20 cellular contexts compared by ENCODE assay signal in the genomic region with DNA sequence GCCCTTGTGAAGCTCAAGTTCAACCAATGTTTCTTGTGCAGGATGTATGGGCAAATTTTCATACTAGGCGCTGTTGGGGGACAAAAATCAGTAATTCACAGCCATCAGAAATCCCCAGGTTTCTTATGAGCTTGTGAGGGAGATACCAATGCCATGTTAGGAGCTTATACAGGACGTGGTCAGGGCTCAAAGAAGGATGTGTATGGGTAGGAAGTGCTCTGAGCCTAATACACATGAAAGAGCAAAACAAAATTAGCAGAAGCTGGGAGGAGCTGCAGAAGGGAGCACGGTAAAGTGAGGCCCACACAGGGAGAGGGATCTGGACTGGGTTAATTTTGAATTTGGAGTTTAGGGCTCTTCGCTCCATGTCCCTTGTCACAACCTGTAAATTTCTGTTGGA.
DNase-seq lines count a peak whose midpoint lies in the region; ATAC-seq and TF ChIP-seq lines count a peak whose summit lies in the region.
"Had no signal": no experiment of that assay in that cellular context is flagged by ENCODE, and none has a peak within 500 bp of the region (broad histone marks: within the 10 kb centered on the region; RNA-seq: fewer than 3 reads in every experiment).

No MANE protein-coding gene starts in this region.

- no peaks in the 10 kb centered on the region for H3K36me3 ChIP-seq in OCI-LY7 (ENCODE audit: insufficient read depth, low read length)
- H3K36me3 ChIP-seq in naive thymus-derived CD4-positive, alpha-beta T cell (ENCODE audit: control insufficient read depth in 2 of 3, insufficient read depth in 3 of 3, low read length in 3 of 3): no peaks in the 10 kb centered on the region
- H3K36me3 ChIP-seq: HAP-1, SJCRH30 had no signal

- H3K4me2 ChIP-seq in OCI-LY7 (ENCODE audit: low read length): no peak overlapping the region
- H3K4me2 ChIP-seq: A549 had no signal

- intact Hi-C loops in activated CD8-positive, alpha-beta T cell treated with anti-CD3 and anti-CD28 coated beads for 36 hours (cut with micrococcal nuclease): no loop called here
- intact Hi-C loops in CD4-positive, alpha-beta T cell (cut with DNase I, micrococcal nuclease): no loop called here
- intact Hi-C loops in OCI-LY7 (cut with micrococcal nuclease; ENCODE audit: unreplicated experiment): no loop called here
- intact Hi-C loops in naive thymus-derived CD4-positive, alpha-beta T cell (cut with micrococcal nuclease): loop anchor here in 1 of 2 donors (5.0 kb wide), 1 partner anchor 33 kb away; no protein-coding TSS in a partner anchor

- no peaks in the 10 kb centered on the region for H3K27me3 ChIP-seq in CD4-positive, alpha-beta T cell (ENCODE audit: control insufficient read depth, insufficient read depth, low read length)
- H3K27me3 ChIP-seq in naive thymus-derived CD4-positive, alpha-beta T cell (ENCODE audit: control insufficient read depth in 2 of 2, insufficient read depth in 2 of 2, low read length in 2 of 2): no peaks in the 10 kb centered on the region

- no peak overlapping the region for H3K27ac ChIP-seq in CD4-positive, alpha-beta T cell (ENCODE audit: low read depth, low read length)
- no peak overlapping the region for H3K27ac ChIP-seq in OCI-LY7 (ENCODE audit: low read depth, low read length, poor library complexity, severe bottlenecking)
- H3K27ac ChIP-seq in naive thymus-derived CD4-positive, alpha-beta T cell (ENCODE audit: low read depth, low read length): no peak overlapping the region
- H3K27ac ChIP-seq: A549, HL-60, SJCRH30 had no signal

- peaks cover 7% of the 10 kb centered on the region for H3K27me3 Mint-ChIP-seq in activated CD8-positive, alpha-beta T cell treated with anti-CD3 and anti-CD28 coated beads, Interleukin-2, amount 10 ng/mL, durations not matched to agents 7 days and 5 days (ENCODE audit: low read depth)
- peaks cover 3% of the 10 kb centered on the region for H3K27me3 Mint-ChIP-seq in activated CD8-positive, alpha-beta T cell treated with anti-CD3 and anti-CD28 coated beads for 36 hours
- H3K27me3 Mint-ChIP-seq in CD4-positive, alpha-beta T cell: no peaks in the 10 kb centered on the region
- H3K27me3 Mint-ChIP-seq in naive thymus-derived CD4-positive, alpha-beta T cell: peaks cover 0 to 6% (median 0%) of the 10 kb centered on the region in 5 donors

- no TSS peak for BruUV-seq in OCI-LY7 (replicated peaks; lab: Mats Ljungman, UMichigan)

- no peak for DNase-seq in activated CD8-positive, alpha-beta T cell treated with anti-CD3 and anti-CD28 coated beads, Interleukin-2, amount 10 ng/mL, durations not matched to agents 7 days and 5 days
- DNase-seq in activated CD8-positive, alpha-beta T cell treated with anti-CD3 and anti-CD28 coated beads for 36 hours: no peak
- DNase-seq in CD4-positive, alpha-beta T cell: no peak
- peak; percentile 30 for DNase-seq in OCI-LY7 (ENCODE audit: low spot score)
- DNase-seq in naive thymus-derived CD4-positive, alpha-beta T cell: no peak
- no peak for DNase-seq in DMS79 (lab: John Stamatoyannopoulos, UW)
- DNase-seq: Calu3, NCI-H1417 treated with DMSO at 0.1 percent for 48 hours, NCI-H2029, NCI-H2171 treated with DMSO at 0.1 percent for 48 hours, NCI-H446 treated with DMSO at 0.1 percent for 48 hours, NCI-H748 treated with DMSO at 0.1 percent for 48 hours, PC-3, SJCRH30 had no signal

- no peaks in the 10 kb centered on the region for H3K36me3 Mint-ChIP-seq in activated CD8-positive, alpha-beta T cell treated with anti-CD3 and anti-CD28 coated beads, Interleukin-2, amount 10 ng/mL, durations not matched to agents 7 days and 5 days (ENCODE audit: low read depth)
- H3K36me3 Mint-ChIP-seq in activated CD8-positive, alpha-beta T cell treated with anti-CD3 and anti-CD28 coated beads for 36 hours (ENCODE audit: low read depth): no peaks in the 10 kb centered on the region
- H3K36me3 Mint-ChIP-seq in CD4-positive, alpha-beta T cell (ENCODE audit: low read depth): no peaks in the 10 kb centered on the region
- H3K36me3 Mint-ChIP-seq in naive thymus-derived CD4-positive, alpha-beta T cell: peaks cover 0 to 11% (median 0%) of the 10 kb centered on the region in 5 donors
- H3K36me3 Mint-ChIP-seq: CD14-positive monocyte had no signal

- CTCF ChIA-PET in activated CD8-positive, alpha-beta T cell treated with anti-CD3 and anti-CD28 coated beads, Interleukin-2, amount 10 ng/mL, durations not matched to agents 7 days and 5 days (lab: Charles Lee): interaction anchor here (1.6 kb wide), 1 partner anchor 13 kb away, joined by 5 read pairs; no protein-coding TSS in a partner anchor
- CTCF ChIA-PET in activated CD8-positive, alpha-beta T cell treated with anti-CD3 and anti-CD28 coated beads for 36 hours (lab: Charles Lee): interaction anchor here (1.1 kb wide), 1 partner anchor 14 kb away, joined by 3 read pairs; no protein-coding TSS in a partner anchor
- CTCF ChIA-PET in CD4-positive, alpha-beta T cell (lab: Charles Lee): no interaction called here
- CTCF ChIA-PET in OCI-LY7 (lab: Charles Lee; ENCODE audit: unreplicated experiment): interaction anchor here (0.8 kb wide), 1 partner anchor 31 kb away, joined by 3 read pairs; no protein-coding TSS in a partner anchor
- CTCF ChIA-PET in naive thymus-derived CD4-positive, alpha-beta T cell (lab: Charles Lee): interaction anchor here (0.6 to 1.7 kb wide), 5 partner anchors 10 to 220 kb away, joined by 3 to 8 read pairs (median 3); no protein-coding TSS in a partner anchor

- POLR2A ChIA-PET in activated CD8-positive, alpha-beta T cell treated with anti-CD3 and anti-CD28 coated beads, Interleukin-2, amount 10 ng/mL, durations not matched to agents 7 days and 5 days (lab: Charles Lee): no interaction called here
- POLR2A ChIA-PET in activated CD8-positive, alpha-beta T cell treated with anti-CD3 and anti-CD28 coated beads for 36 hours (lab: Charles Lee): interaction anchor here (0.6 kb wide), 1 partner anchor 22 kb away, joined by 3 read pairs; no protein-coding TSS in a partner anchor
- POLR2A ChIA-PET in CD4-positive, alpha-beta T cell (lab: Charles Lee): interaction anchor here (0.9 to 4.8 kb wide), 12 partner anchors 9 to 225 kb away, joined by 3 to 41 read pairs (median 5); partner anchors contain the start of gene MAP3K1
- POLR2A ChIA-PET in OCI-LY7 (lab: Charles Lee): interaction anchor here (0.9 to 3.6 kb wide), 4 partner anchors 14 to 34 kb away, joined by 3 to 30 read pairs (median 3); no protein-coding TSS in a partner anchor
- POLR2A ChIA-PET in naive thymus-derived CD4-positive, alpha-beta T cell (lab: Charles Lee): interaction anchor here (1.0 to 4.0 kb wide), 5 partner anchors 10 to 114 kb away, joined by 3 to 61 read pairs (median 4); no protein-coding TSS in a partner anchor

- H3K9me3 Mint-ChIP-seq in activated CD8-positive, alpha-beta T cell treated with anti-CD3 and anti-CD28 coated beads, Interleukin-2, amount 10 ng/mL, durations not matched to agents 7 days and 5 days (ENCODE audit: insufficient read depth): no peaks in the 10 kb centered on the region
- H3K9me3 Mint-ChIP-seq in activated CD8-positive, alpha-beta T cell treated with anti-CD3 and anti-CD28 coated beads for 36 hours: no peaks in the 10 kb centered on the region
- no peaks in the 10 kb centered on the region for H3K9me3 Mint-ChIP-seq in CD4-positive, alpha-beta T cell
- no peaks in the 10 kb centered on the region for H3K9me3 Mint-ChIP-seq in naive thymus-derived CD4-positive, alpha-beta T cell
- H3K9me3 Mint-ChIP-seq: CD14-positive monocyte had no signal

- H3K4me3 ChIP-seq in OCI-LY7 (ENCODE audit: low read depth, low read length, poor library complexity, severe bottlenecking): no peak overlapping the region
- no peak overlapping the region for H3K4me3 ChIP-seq in naive thymus-derived CD4-positive, alpha-beta T cell (ENCODE audit: low read length)
- H3K4me3 ChIP-seq: A549, HAP-1, SJCRH30 had no signal

- peaks cover 40% of the 10 kb centered on the region for H3K4me1 ChIP-seq in OCI-LY7 (ENCODE audit: insufficient read depth, low read length, poor library complexity, severe bottlenecking)
- H3K4me1 ChIP-seq in naive thymus-derived CD4-positive, alpha-beta T cell (ENCODE audit: control insufficient read depth in 2 of 2, insufficient read depth in 2 of 2, low read length in 2 of 2): peaks cover 4 to 47% of the 10 kb centered on the region in 2 donors
- H3K4me1 ChIP-seq: A549, HAP-1, SJCRH30 had no signal

- H3K4me1 Mint-ChIP-seq in activated CD8-positive, alpha-beta T cell treated with anti-CD3 and anti-CD28 coated beads, Interleukin-2, amount 10 ng/mL, durations not matched to agents 7 days and 5 days (ENCODE audit: low read depth): peaks cover 29% of the 10 kb centered on the region
- H3K4me1 Mint-ChIP-seq in activated CD8-positive, alpha-beta T cell treated with anti-CD3 and anti-CD28 coated beads for 36 hours (ENCODE audit: low read depth): peaks cover 14% of the 10 kb centered on the region
- peaks cover 82% of the 10 kb centered on the region for H3K4me1 Mint-ChIP-seq in CD4-positive, alpha-beta T cell (ENCODE audit: low read depth)
- peaks cover 42 to 96% (median 75%) of the 10 kb centered on the region in 7 donors for H3K4me1 Mint-ChIP-seq in naive thymus-derived CD4-positive, alpha-beta T cell

- peak overlapping the region; percentile 36 for H3K27ac Mint-ChIP-seq in activated CD8-positive, alpha-beta T cell treated with anti-CD3 and anti-CD28 coated beads, Interleukin-2, amount 10 ng/mL, durations not matched to agents 7 days and 5 days
- no peak overlapping the region for H3K27ac Mint-ChIP-seq in activated CD8-positive, alpha-beta T cell treated with anti-CD3 and anti-CD28 coated beads for 36 hours
- H3K27ac Mint-ChIP-seq in CD4-positive, alpha-beta T cell: peak overlapping the region; percentile 87
- H3K27ac Mint-ChIP-seq in naive thymus-derived CD4-positive, alpha-beta T cell: peak overlapping the region in 8 of 9 donors; percentile 29 to 88 (median 75)

- peak; percentile 50 for ATAC-seq in activated CD8-positive, alpha-beta T cell treated with anti-CD3 and anti-CD28 coated beads, Interleukin-2, amount 10 ng/mL, durations not matched to agents 7 days and 5 days
- no peak for ATAC-seq in activated CD8-positive, alpha-beta T cell treated with anti-CD3 and anti-CD28 coated beads for 36 hours
- peak; percentile 61 for ATAC-seq in CD4-positive, alpha-beta T cell (ENCODE audit: poor library complexity)
- ATAC-seq in naive thymus-derived CD4-positive, alpha-beta T cell: no peak
- no peak for ATAC-seq in HG02852 (IDR thresholded peaks at IDR 0.05; ENCODE audit: unreplicated experiment)
- no peak for ATAC-seq in HG03039 (IDR thresholded peaks at IDR 0.05; ENCODE audit: unreplicated experiment)
- ATAC-seq: A549, PC-3 had no signal

- no peak for TF ChIP-seq CTCF in activated CD8-positive, alpha-beta T cell treated with anti-CD3 and anti-CD28 coated beads for 36 hours (IDR thresholded peaks at IDR 0.05)
- no peak for TF ChIP-seq CTCF in CD4-positive, alpha-beta T cell (IDR thresholded peaks at IDR 0.05)
- TF ChIP-seq CTCF in OCI-LY7 (conservative IDR thresholded peaks at IDR 0.05; ENCODE audit: low read length): no peak

- H3K9me3 ChIP-seq in CD4-positive, alpha-beta T cell (ENCODE audit: control insufficient read depth, low read length): no peaks in the 10 kb centered on the region
- no peaks in the 10 kb centered on the region for H3K9me3 ChIP-seq in OCI-LY7 (ENCODE audit: low read length)
- H3K9me3 ChIP-seq in naive thymus-derived CD4-positive, alpha-beta T cell (ENCODE audit: control insufficient read depth in 2 of 3, low read length in 3 of 3): no peaks in the 10 kb centered on the region
- H3K9me3 ChIP-seq: A549, HAP-1, SJCRH30 had no signal

- peak overlapping the region; percentile 2 for H3K4me3 Mint-ChIP-seq in activated CD8-positive, alpha-beta T cell treated with anti-CD3 and anti-CD28 coated beads, Interleukin-2, amount 10 ng/mL, durations not matched to agents 7 days and 5 days
- no peak overlapping the region for H3K4me3 Mint-ChIP-seq in activated CD8-positive, alpha-beta T cell treated with anti-CD3 and anti-CD28 coated beads for 36 hours
- peak overlapping the region; percentile 61 for H3K4me3 Mint-ChIP-seq in CD4-positive, alpha-beta T cell
- peak overlapping the region; percentile 14 to 74 (median 62) for H3K4me3 Mint-ChIP-seq in naive thymus-derived CD4-positive, alpha-beta T cell
- H3K4me3 Mint-ChIP-seq: CD14-positive monocyte had no signal

- no peaks in the 10 kb centered on the region for H3K9me2 ChIP-seq in OCI-LY7 (ENCODE audit: insufficient read depth, low read length)

- 0 out of 2 replicates have a peak overlapping the region, but pooled peaks have one; percentile 33 for H2AFZ ChIP-seq in OCI-LY7 (ENCODE audit: low read length)

- no peaks in the 10 kb centered on the region for H3K79me2 ChIP-seq in OCI-LY7 (ENCODE audit: insufficient read depth, low read depth, low read length)

- no peaks in the 10 kb centered on the region for H4K20me1 ChIP-seq in OCI-LY7 (ENCODE audit: insufficient read depth, low read length)

Comparison
In these comparisons a context has a peak if more than half of its experiments do, and no peak if none do; other contexts are left out.
1. ATAC-seq: peak in activated CD8-positive, alpha-beta T cell treated with anti-CD3 and anti-CD28 coated beads, Interleukin-2, amount 10 ng/mL, durations not matched to agents 7 days and 5 days (single experiment) and CD4-positive, alpha-beta T cell (single experiment); none in activated CD8-positive, alpha-beta T cell treated with anti-CD3 and anti-CD28 coated beads for 36 hours (single experiment), naive thymus-derived CD4-positive, alpha-beta T cell (single experiment), HG02852 (single experiment) and HG03039 (single experiment).